1 cellular context compared by ENCODE assay signal in genomic region chr18:79246309-79247108, GRCh38.
TF ChIP-seq lines count a peak whose summit lies in the region.

No MANE protein-coding gene starts in this region.

TF ChIP-seq in K562, 482 proteins besides CTCF, POLR2A, EP300 and RAD21 (continued from another document and continues in another):
- TF ChIP-seq RHOXF2B (CRISPR knock-in tag; conservative IDR thresholded peaks at IDR 0.05) (no peak), NRF1 (conservative IDR thresholded peaks at IDR 0.05 in 1 of 2, IDR thresholded peaks at IDR 0.05 in 1 of 2) (peak; percentile 22 to 31; a peak in 2 of 4 replicates), ZNF561 (CRISPR knock-in tag; conservative IDR thresholded peaks at IDR 0.05) (no peak), HDAC1 (IDR thresholded peaks at IDR 0.05) (no peak), HBP1 (CRISPR knock-in tag; IDR thresholded peaks at IDR 0.05) (no peak), ZKSCAN1 (IDR thresholded peaks at IDR 0.05; ENCODE audit: low read depth, low read length) (no peak), HSF4 (CRISPR knock-in tag; IDR thresholded peaks at IDR 0.05; ENCODE audit: borderline replicate concordance) (no peak), SNRNP70 (optimal IDR thresholded peaks at IDR 0.05; ENCODE audit: low read depth, low read length) (no peak), ZFP91 (CRISPR knock-in tag; IDR thresholded peaks at IDR 0.05) (no peak), ELF1 (tag; IDR thresholded peaks at IDR 0.05) (no peak), POU5F1 (IDR thresholded peaks at IDR 0.05; ENCODE audit: borderline replicate concordance, low read depth, low read length, partially characterized antibody) (no peak), MAZ (CRISPR knock-in tag; conservative IDR thresholded peaks at IDR 0.05 in 1 of 2, IDR thresholded peaks at IDR 0.05 in 1 of 2) (peak; percentile 49 to 77; a peak in 3 of 4 replicates), CTCFL (IDR thresholded peaks at IDR 0.05; ENCODE audit: borderline replicate concordance, insufficient read depth, low read depth, low read length, poor library complexity, severe bottlenecking) (peak; percentile 86), PKNOX1 (IDR thresholded peaks at IDR 0.05) (peak; percentile 39; the same call in 1 of the 2 replicates), TCF3 (CRISPR knock-in tag; IDR thresholded peaks at IDR 0.05) (no peak), BRD9 (IDR thresholded peaks at IDR 0.05; ENCODE audit: low read depth, partially characterized antibody) (no peak), ZNF764 (CRISPR knock-in tag; IDR thresholded peaks at IDR 0.05; ENCODE audit: low read depth) (no peak), NFATC3 (IDR thresholded peaks at IDR 0.05) (no peak), PHB2 (IDR thresholded peaks at IDR 0.05; ENCODE audit: low read depth) (no peak), USF1 (CRISPR knock-in tag; IDR thresholded peaks at IDR 0.05) (no peak), RCOR1 (IDR thresholded peaks at IDR 0.05; ENCODE audit: borderline replicate concordance in 1 of 2, low read depth in 2 of 2, low read length in 2 of 2) (no peak), FOXK1 (CRISPR knock-in tag; IDR thresholded peaks at IDR 0.05; ENCODE audit: borderline replicate concordance) (no peak), SMC3 (conservative IDR thresholded peaks at IDR 0.05; ENCODE audit: insufficient read depth, low read depth, low read length) (peak; percentile 54; the same call in 1 of the 2 replicates), TCFL5 (CRISPR knock-in tag; conservative IDR thresholded peaks at IDR 0.05) (no peak), MNT (conservative IDR thresholded peaks at IDR 0.05) (0 out of 4 replicates have a peak, but pooled peaks of 1 of the 2 experiments have one; percentile 26), CREM (IDR thresholded peaks at IDR 0.05; ENCODE audit: low read depth) (peak; percentile 11; the same call in 1 of the 2 replicates), ZNF511 (CRISPR knock-in tag; IDR thresholded peaks at IDR 0.05) (no peak), RERE (CRISPR knock-in tag; IDR thresholded peaks at IDR 0.05; ENCODE audit: borderline replicate concordance) (no peak), FOXP4 (CRISPR knock-in tag; IDR thresholded peaks at IDR 0.05; ENCODE audit: borderline replicate concordance) (no peak), ZNF57 (CRISPR knock-in tag; IDR thresholded peaks at IDR 0.05) (no peak), HINFP (tag; conservative IDR thresholded peaks at IDR 0.05; ENCODE audit: low read depth) (no peak), TBL1XR1 (IDR thresholded peaks at IDR 0.05; ENCODE audit: low read length in 2 of 2) (no peak), ZBTB34 (CRISPR knock-in tag; IDR thresholded peaks at IDR 0.05) (no peak), MEIS2 (IDR thresholded peaks at IDR 0.05; ENCODE audit: partially characterized antibody) (peak; percentile 34), HMGN3 (IDR thresholded peaks at IDR 0.05; ENCODE audit: borderline replicate concordance, extremely low read depth, insufficient read length, low read depth, low read length) (peak; percentile 47), SETDB1 (IDR thresholded peaks at IDR 0.05; ENCODE audit: low read length) (no peak), PHF20 (IDR thresholded peaks at IDR 0.05; ENCODE audit: partially characterized antibody) (peak; percentile 16)
